9 cellular contexts compared by ENCODE assay signal in the genomic region with DNA sequence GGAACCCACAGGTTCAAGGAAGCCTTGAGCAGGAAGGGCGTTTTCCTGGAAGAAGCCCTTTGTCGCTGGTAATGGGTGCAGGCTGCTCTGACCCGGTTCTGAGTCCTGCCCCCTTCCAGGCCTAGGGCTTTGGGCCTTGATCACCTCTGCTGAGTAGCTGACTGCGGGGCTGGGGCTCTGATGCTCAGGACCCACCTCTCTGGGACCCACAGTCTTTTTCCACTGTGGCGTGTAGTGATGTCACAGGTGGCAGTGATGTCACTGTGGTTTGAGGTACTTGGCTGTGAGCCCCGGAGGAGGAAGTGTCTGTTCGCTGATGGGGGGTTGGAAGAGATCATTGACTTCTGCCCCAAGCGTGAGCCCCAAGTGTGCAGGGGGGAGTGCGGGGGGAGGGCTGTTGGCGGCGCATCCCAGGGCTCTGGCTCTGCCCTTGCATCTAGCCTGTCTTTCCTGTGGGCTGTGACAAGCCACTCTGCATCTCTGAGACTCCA. TPM values are rescaled to one million over a fixed set of nuclear protein-coding genes. Genes with fewer than 3 reads are reported as not detected.
A peak's percentile ranks its signal among the peaks of the same experiment; 100 is the strongest.
DNase-seq lines count a peak whose midpoint lies in the region; ATAC-seq and TF ChIP-seq lines count a peak whose summit lies in the region.
"Had no signal": no experiment of that assay in that cellular context is flagged by ENCODE, and none has a peak within 500 bp of the region (broad histone marks: within the 10 kb centered on the region; RNA-seq: fewer than 3 reads in every experiment).

No MANE protein-coding gene starts in this region.

- H3K4me3 ChIP-seq in breast epithelium (peak overlapping the region in 1 of 3 donors; percentile 33), suprapubic skin (no peak overlapping the region)

- ATAC-seq in natural killer cell treated with Interleukin-12 subunit alpha and Interleukin-12 subunit beta and Interleukin-15 and Interleukin-18, amount 100 ng/mL, for 72 hours: peak; percentile 69

- no peak for TF ChIP-seq EP300 in suprapubic skin (IDR thresholded peaks at IDR 0.05)

- H3K4me3 Mint-ChIP-seq in MCF 10A (ENCODE audit: unreplicated experiment): no peak overlapping the region
- peak overlapping the region; percentile 100 for H3K4me3 Mint-ChIP-seq in natural killer cell treated with Interleukin-12 subunit alpha and Interleukin-12 subunit beta and Interleukin-15 and Interleukin-18, amount 100 ng/mL, for 72 hours

- POLR2A ChIA-PET in MCF 10A (lab: Yijun Ruan, JAX) (interaction anchor here (1.1 kb wide), 1 partner anchor 20 kb away, joined by 3 read pairs; no protein-coding TSS in a partner anchor), HEK293T (lab: Yijun Ruan, JAX) (no interaction called here)

- DNase-seq in breast epithelium (ENCODE audit: low spot score in 2 of 2) (peak in 1 of 2 donors; percentile 54), MCF 10A (ENCODE audit: unreplicated experiment) (no peak), suprapubic skin (ENCODE audit: low spot score in 2 of 2) (peak in 1 of 2 donors; percentile 77), NCI-H748 treated with DMSO at 0.1 percent for 48 hours (lab: John Stamatoyannopoulos, UW) (no peak), HEK293T (ENCODE audit: extremely low spot score) (no peak), 8988T (no peak)
- peak; percentile 61 for DNase-seq in activated naive CD8-positive, alpha-beta T cell treated with anti-CD3 and anti-CD28 coated beads, Interleukin-2, amount 50 U/mL, for 16 hours (ENCODE audit: low read depth, low spot score)
- peak; percentile 87 for DNase-seq in natural killer cell treated with Interleukin-12 subunit alpha and Interleukin-12 subunit beta and Interleukin-15 and Interleukin-18, amount 100 ng/mL, for 72 hours (ENCODE audit: low spot score)

- intact Hi-C loops in breast epithelium (cut with DNase I; ENCODE audit: low total_unique reads): no loop called here
- intact Hi-C loops in MCF 10A (cut with micrococcal nuclease): no loop called here

- TF ChIP-seq POLR2A in breast epithelium (IDR thresholded peaks at IDR 0.05): no peak
- no peak for TF ChIP-seq POLR2A in suprapubic skin (IDR thresholded peaks at IDR 0.05)

- H3K9me3 Mint-ChIP-seq in MCF 10A (ENCODE audit: unreplicated experiment): no peaks in the 10 kb centered on the region
- no peaks in the 10 kb centered on the region for H3K9me3 Mint-ChIP-seq in natural killer cell treated with Interleukin-12 subunit alpha and Interleukin-12 subunit beta and Interleukin-15 and Interleukin-18, amount 100 ng/mL, for 72 hours

- CTCF ChIA-PET in MCF 10A (lab: Yijun Ruan, JAX) (interaction anchor here (0.6 kb wide), 1 partner anchor 35 kb away, joined by 4 read pairs; no protein-coding TSS in a partner anchor), HEK293T (lab: Yijun Ruan, JAX) (no interaction called here)

- H3K27ac ChIP-seq in breast epithelium: peak overlapping the region; percentile 0 to 85
- H3K27ac ChIP-seq in suprapubic skin: peak overlapping the region; percentile 51
- H3K27ac ChIP-seq: 22Rv1 had no signal

- WGBS in suprapubic skin: 66% methylated on average over 5 of the region's 11 CpGs

- H3K27me3 ChIP-seq in breast epithelium (no peaks in the 10 kb centered on the region), suprapubic skin (peaks cover 2% of the 10 kb centered on the region)

- TF ChIP-seq CTCF in breast epithelium (IDR thresholded peaks at IDR 0.05) (no peak), MCF 10A (IDR thresholded peaks at IDR 0.05; ENCODE audit: unreplicated experiment) (no peak), suprapubic skin (IDR thresholded peaks at IDR 0.05) (no peak)

- H3K4me1 ChIP-seq in breast epithelium (peaks cover 0 to 3% of the 10 kb centered on the region in 2 donors), suprapubic skin (peaks cover 65% of the 10 kb centered on the region)

- H3K9me3 ChIP-seq in breast epithelium (no peaks in the 10 kb centered on the region), suprapubic skin (no peaks in the 10 kb centered on the region)

- peaks cover 9% of the 10 kb centered on the region for H3K27me3 Mint-ChIP-seq in MCF 10A (ENCODE audit: insufficient read depth, unreplicated experiment)
- no peaks in the 10 kb centered on the region for H3K27me3 Mint-ChIP-seq in natural killer cell treated with Interleukin-12 subunit alpha and Interleukin-12 subunit beta and Interleukin-15 and Interleukin-18, amount 100 ng/mL, for 72 hours

- H3K4me1 Mint-ChIP-seq in MCF 10A (ENCODE audit: insufficient read depth, unreplicated experiment): peaks cover 5% of the 10 kb centered on the region
- H3K4me1 Mint-ChIP-seq in natural killer cell treated with Interleukin-12 subunit alpha and Interleukin-12 subunit beta and Interleukin-15 and Interleukin-18, amount 100 ng/mL, for 72 hours (ENCODE audit: low read depth in 2 of 2): peaks cover 85% of the 10 kb centered on the region in 2 donors

- no TSS peak for BruUV-seq in MCF 10A (replicated peaks; lab: Mats Ljungman, UMichigan)

- no peak overlapping the region for H3K27ac Mint-ChIP-seq in MCF 10A (ENCODE audit: low read depth, unreplicated experiment)
- peak overlapping the region; percentile 99 for H3K27ac Mint-ChIP-seq in natural killer cell treated with Interleukin-12 subunit alpha and Interleukin-12 subunit beta and Interleukin-15 and Interleukin-18, amount 100 ng/mL, for 72 hours

- H3K36me3 Mint-ChIP-seq in MCF 10A (ENCODE audit: insufficient read depth, unreplicated experiment): no peaks in the 10 kb centered on the region
- H3K36me3 Mint-ChIP-seq in natural killer cell treated with Interleukin-12 subunit alpha and Interleukin-12 subunit beta and Interleukin-15 and Interleukin-18, amount 100 ng/mL, for 72 hours: peaks cover 14% of the 10 kb centered on the region

- no peaks in the 10 kb centered on the region for H3K36me3 ChIP-seq in breast epithelium
- no peaks in the 10 kb centered on the region for H3K36me3 ChIP-seq in suprapubic skin

TF ChIP-seq in HEK293T, 16 proteins besides CTCF, POLR2A, EP300 and RAD21:
- TF ChIP-seq L3MBTL2 (conservative IDR thresholded peaks at IDR 0.05) (no peak), SP1 (IDR thresholded peaks at IDR 0.05) (no peak), FOXA1 (IDR thresholded peaks at IDR 0.05) (no peak), FOXK2 (IDR thresholded peaks at IDR 0.05) (no peak), ARNT (IDR thresholded peaks at IDR 0.05) (no peak), CTBP1 (IDR thresholded peaks at IDR 0.05; ENCODE audit: borderline replicate concordance) (no peak), HDGF (IDR thresholded peaks at IDR 0.05; ENCODE audit: borderline replicate concordance) (no peak), NFRKB (IDR thresholded peaks at IDR 0.05) (no peak)

RNA-seq across cellular contexts. Expression of a gene that starts 6.9 kb away (rescaled TPM):
- total RNA-seq in breast epithelium (10 to 100 TPM; 25.0 to 48.8 (median 35.1) TPM), MCF 10A (2022) (0.22 TPM in 1 of 2 replicates, not detected in the other), suprapubic skin (10 to 100 TPM in 2 of 4 donors, 1 to 10 TPM in 2; 6.3 to 35.2 (median 11.9) TPM)
- total RNA-seq in natural killer cell treated with Interleukin-12 subunit alpha and Interleukin-12 subunit beta and Interleukin-15 and Interleukin-18, amount 100 ng/mL, for 72 hours: 100 to 1,000 TPM; 452 to 479 TPM

RNA-seq across cellular contexts. Expression of a gene that starts 56.2 kb away (rescaled TPM):
- total RNA-seq in breast epithelium: 100 to 1,000 TPM in 1 of 3 donors, 10 to 100 TPM in 2; 73.9 to 115 (median 96.4) TPM
- total RNA-seq in MCF 10A (2022): 36.5 and 39.3 TPM in 2 replicates
- total RNA-seq in natural killer cell treated with Interleukin-12 subunit alpha and Interleukin-12 subunit beta and Interleukin-15 and Interleukin-18, amount 100 ng/mL, for 72 hours: 10 to 100 TPM; 41.8 to 71.7 TPM
- 100 to 1,000 TPM in 3 of 4 donors, 10 to 100 TPM in 1; 94.4 to 472 (median 163) TPM for total RNA-seq in suprapubic skin

Comparison
In these comparisons a context has a peak if more than half of its experiments do, and no peak if none do; other contexts are left out.
1. DNase-seq: peak in activated naive CD8-positive, alpha-beta T cell treated with anti-CD3 and anti-CD28 coated beads, Interleukin-2, amount 50 U/mL, for 16 hours (single experiment) and natural killer cell treated with Interleukin-12 subunit alpha and Interleukin-12 subunit beta and Interleukin-15 and Interleukin-18, amount 100 ng/mL, for 72 hours (single experiment); none in MCF 10A (single experiment), NCI-H748 treated with DMSO at 0.1 percent for 48 hours (single experiment), HEK293T (single experiment) and 8988T (single experiment).
2. RNA of a gene that starts 6.9 kb away (total RNA-seq): 452 to 479 TPM in natural killer cell treated with Interleukin-12 subunit alpha and Interleukin-12 subunit beta and Interleukin-15 and Interleukin-18, amount 100 ng/mL, for 72 hours; 25.0 to 48.8 TPM in breast epithelium, 6.3 to 35.2 TPM in suprapubic skin and 0.22 TPM in MCF 10A; every median in the first group is over 4 times any median in the second.